In genomic region chr17:5380491-5381135, GRCh38 we compare ENCODE assay signal across 17 cellular contexts. TPM values are rescaled to one million over a fixed set of nuclear protein-coding genes. Genes with fewer than 3 reads are reported as not detected.
DNase-seq lines count a peak whose midpoint lies in the region; ATAC-seq and TF ChIP-seq lines count a peak whose summit lies in the region.
"Had no signal": no experiment of that assay in that cellular context is flagged by ENCODE, and none has a peak within 500 bp of the region (broad histone marks: within the 10 kb centered on the region; RNA-seq: fewer than 3 reads in every experiment).

No MANE protein-coding gene starts in this region.

- H3K36me3 ChIP-seq in cardiac muscle cell, result peaks cover 77% of the 10 kb centered on the region
- H3K36me3 ChIP-seq in right atrium auricular region, result peaks cover 97% of the 10 kb centered on the region
- H3K36me3 ChIP-seq in upper lobe of left lung, result peaks cover 30 to 100% (median 78%) of the 10 kb centered on the region in 4 donors

- TF ChIP-seq EP300 in upper lobe of left lung (IDR thresholded peaks at IDR 0.05), result no peak

- no peaks in the 10 kb centered on the region for H3K27me3 Mint-ChIP-seq in WTC11 (ENCODE audit: low read depth)
- no peaks in the 10 kb centered on the region for H3K27me3 Mint-ChIP-seq in stimulated activated naive B cell treated with anti-CD40 and anti-IgM and Interleukin-4, amounts not matched to agents 10 μg/mL and 1 μg/mL and 100 μg/mL, for 72 hours

- POLR2A ChIA-PET in WTC11 (lab: Charles Lee), result interaction anchor here (0.6 to 1.2 kb wide), 2 partner anchors 10 to 39 kb away, joined by 4 to 5 read pairs; partner anchors contain the start of genes NUP88 and RPAIN

- ATAC-seq in WTC11 (no peak), upper lobe of left lung (ENCODE audit: low FRiP score in 2 of 2) (no peak)
- ATAC-seq in stimulated activated naive B cell treated with anti-CD40 and anti-IgM and Interleukin-4, amounts not matched to agents 10 μg/mL and 1 μg/mL and 100 μg/mL, for 72 hours (replicated peaks), result no peak
- ATAC-seq: GM12878, GM23338, Panc1 had no signal

- no peak for TF ChIP-seq POLR2A in upper lobe of left lung (IDR thresholded peaks at IDR 0.05)

- H3K4me1 ChIP-seq in cardiac muscle cell (ENCODE audit: low read depth) (no peaks in the 10 kb centered on the region), right atrium auricular region (no peaks in the 10 kb centered on the region), upper lobe of left lung (no peaks in the 10 kb centered on the region)

- no peaks in the 10 kb centered on the region for H3K9me3 Mint-ChIP-seq in WTC11
- H3K9me3 Mint-ChIP-seq in stimulated activated naive B cell treated with anti-CD40 and anti-IgM and Interleukin-4, amounts not matched to agents 10 μg/mL and 1 μg/mL and 100 μg/mL, for 72 hours, result no peaks in the 10 kb centered on the region
- H3K9me3 Mint-ChIP-seq: GM23338 had no signal

- CTCF ChIA-PET in WTC11 (lab: Charles Lee), result interaction anchor here (1.3 kb wide), 1 partner anchor 143 kb away, joined by 3 read pairs; no protein-coding TSS in a partner anchor

- no peak overlapping the region for H3K4me3 Mint-ChIP-seq in WTC11
- no peak overlapping the region for H3K4me3 Mint-ChIP-seq in stimulated activated naive B cell treated with anti-CD40 and anti-IgM and Interleukin-4, amounts not matched to agents 10 μg/mL and 1 μg/mL and 100 μg/mL, for 72 hours
- H3K4me3 Mint-ChIP-seq: GM23338 had no signal

- H3K36me3 Mint-ChIP-seq in WTC11, result peaks cover 66% of the 10 kb centered on the region
- H3K36me3 Mint-ChIP-seq in stimulated activated naive B cell treated with anti-CD40 and anti-IgM and Interleukin-4, amounts not matched to agents 10 μg/mL and 1 μg/mL and 100 μg/mL, for 72 hours, result peaks cover 43 to 52% of the 10 kb centered on the region in 2 donors

- H3K4me1 Mint-ChIP-seq in WTC11, result no peaks in the 10 kb centered on the region
- peaks cover 13 to 15% of the 10 kb centered on the region in 2 donors for H3K4me1 Mint-ChIP-seq in stimulated activated naive B cell treated with anti-CD40 and anti-IgM and Interleukin-4, amounts not matched to agents 10 μg/mL and 1 μg/mL and 100 μg/mL, for 72 hours
- H3K4me1 Mint-ChIP-seq: GM23338 had no signal

- H3K4me3 ChIP-seq in cardiac muscle cell (no peak overlapping the region), right atrium auricular region (no peak overlapping the region), fibroblast of the aortic adventitia (ENCODE audit: low read depth, low read length) (no peak overlapping the region), upper lobe of left lung (no peak overlapping the region)
- H3K4me3 ChIP-seq: GM12878, GM23338 had no signal

- peak overlapping the region; percentile 44; the same call in 1 of the 2 replicates for H3K27ac Mint-ChIP-seq in WTC11
- peak overlapping the region; percentile 87 for H3K27ac Mint-ChIP-seq in stimulated activated naive B cell treated with anti-CD40 and anti-IgM and Interleukin-4, amounts not matched to agents 10 μg/mL and 1 μg/mL and 100 μg/mL, for 72 hours
- H3K27ac Mint-ChIP-seq: GM23338 had no signal

- H3K9me3 ChIP-seq in cardiac muscle cell (ENCODE audit: low read depth) (no peaks in the 10 kb centered on the region), right atrium auricular region (no peaks in the 10 kb centered on the region), upper lobe of left lung (no peaks in the 10 kb centered on the region)

- 65 to 80% methylated on average over 5 to 7 of the region's 7 CpGs for WGBS in upper lobe of left lung, 2 donors

- DNase-seq in cardiac muscle cell (ENCODE audit: low read depth in 1 of 2, low spot score in 1 of 2), result peak in 1 of 2 donors; percentile 5
- no peak for DNase-seq in right atrium auricular region (ENCODE audit: low spot score)
- DNase-seq in WTC11 (ENCODE audit: low spot score), result no peak
- peak; percentile 10 for DNase-seq in fibroblast of the aortic adventitia (ENCODE audit: low read depth)
- no peak for DNase-seq in stimulated activated naive B cell treated with anti-CD40 and anti-IgM and Interleukin-4, amounts not matched to agents 10 μg/mL and 1 μg/mL and 100 μg/mL, for 72 hours
- DNase-seq in NCI-H1105 (lab: John Stamatoyannopoulos, UW), result no peak
- no peak for DNase-seq in NCI-H510A (lab: John Stamatoyannopoulos, UW)
- DNase-seq in upper lobe of left lung, result no peak
- DNase-seq: activated CD4-positive, alpha-beta T cell treated with anti-CD3 and anti-CD28 coated beads, Interleukin-2, amount 50 U/mL, for 4 hours; activated gamma-delta T cell treated with Interleukin-2 at 50 U/mL for 16 hours; DMS79 treated with DMSO at 0.1 percent for 48 hours; NCI-H146; T-helper 1 cell had no signal

- TF ChIP-seq CTCF in cardiac muscle cell (IDR thresholded peaks at IDR 0.05; ENCODE audit: low read depth, low read length) (no peak), right atrium auricular region (IDR thresholded peaks at IDR 0.05) (no peak), WTC11 (IDR thresholded peaks at IDR 0.05) (no peak), fibroblast of the aortic adventitia (IDR thresholded peaks at IDR 0.05; ENCODE audit: insufficient read depth, low read length) (no peak), upper lobe of left lung (IDR thresholded peaks at IDR 0.05) (no peak)

- H3K27me3 ChIP-seq in cardiac muscle cell (no peaks in the 10 kb centered on the region), right atrium auricular region (no peaks in the 10 kb centered on the region), upper lobe of left lung (no peaks in the 10 kb centered on the region)

- H3K27ac ChIP-seq in cardiac muscle cell, result peak overlapping the region; percentile 66
- H3K27ac ChIP-seq in right atrium auricular region, result no peak overlapping the region
- H3K27ac ChIP-seq in upper lobe of left lung, result no peak overlapping the region
- H3K27ac ChIP-seq: KMS-11 had no signal

TF ChIP-seq in WTC11, 78 proteins besides CTCF, POLR2A, EP300 and RAD21 (continues in another document):
- TF ChIP-seq RORB (CRISPR knock-in tag; IDR thresholded peaks at IDR 0.05) (no peak), IRF2 (CRISPR knock-in tag; IDR thresholded peaks at IDR 0.05; ENCODE audit: borderline replicate concordance, low read depth) (no peak), CREM (CRISPR knock-in tag; IDR thresholded peaks at IDR 0.05) (no peak), OVOL2 (CRISPR knock-in tag; IDR thresholded peaks at IDR 0.05; ENCODE audit: borderline replicate concordance) (no peak), ZNF219 (CRISPR knock-in tag; IDR thresholded peaks at IDR 0.05; ENCODE audit: borderline replicate concordance) (no peak), KAT7 (CRISPR knock-in tag; IDR thresholded peaks at IDR 0.05; ENCODE audit: borderline replicate concordance) (no peak), FOXP1 (CRISPR knock-in tag; IDR thresholded peaks at IDR 0.05; ENCODE audit: borderline replicate concordance) (no peak)
- TF ChIP-seq, protein P1, sequence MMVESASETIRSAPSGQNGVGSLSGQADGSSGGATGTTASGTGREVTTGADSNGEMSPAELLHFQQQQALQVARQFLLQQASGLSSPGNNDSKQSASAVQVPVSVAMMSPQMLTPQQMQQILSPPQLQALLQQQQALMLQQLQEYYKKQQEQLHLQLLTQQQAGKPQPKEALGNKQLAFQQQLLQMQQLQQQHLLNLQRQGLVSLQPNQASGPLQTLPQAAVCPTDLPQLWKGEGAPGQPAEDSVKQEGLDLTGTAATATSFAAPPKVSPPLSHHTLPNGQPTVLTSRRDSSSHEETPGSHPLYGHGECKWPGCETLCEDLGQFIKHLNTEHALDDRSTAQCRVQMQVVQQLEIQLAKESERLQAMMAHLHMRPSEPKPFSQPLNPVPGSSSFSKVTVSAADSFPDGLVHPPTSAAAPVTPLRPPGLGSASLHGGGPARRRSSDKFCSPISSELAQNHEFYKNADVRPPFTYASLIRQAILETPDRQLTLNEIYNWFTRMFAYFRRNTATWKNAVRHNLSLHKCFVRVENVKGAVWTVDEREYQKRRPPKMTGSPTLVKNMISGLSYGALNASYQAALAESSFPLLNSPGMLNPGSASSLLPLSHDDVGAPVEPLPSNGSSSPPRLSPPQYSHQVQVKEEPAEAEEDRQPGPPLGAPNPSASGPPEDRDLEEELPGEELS (CRISPR knock-in tag; IDR thresholded peaks at IDR 0.05), result no peak

RNA-seq across cellular contexts. Expression of gene NUP88, which starts 38.8 kb away (rescaled TPM):
- total RNA-seq in cardiac muscle cell, result 86.3 and 89.7 TPM in 2 replicates
- 70.5 and 74.4 TPM in 2 replicates for polyA plus RNA-seq in cardiac muscle cell
- 10 to 100 TPM; 21.7 to 48.2 TPM for total RNA-seq in right atrium auricular region
- 63.0 to 87.7 TPM (median 65.4 TPM) in 3 replicates for total RNA-seq in WTC11 (2021)
- total RNA-seq in fibroblast of the aortic adventitia (ENCODE audit: low replicate concordance), result 27.0 and 106 TPM in 2 replicates
- total RNA-seq in upper lobe of left lung, result 10 to 100 TPM; 40.4 to 91.4 (median 49.8) TPM

RNA-seq across cellular contexts. Expression of gene RPAIN, which starts 39.4 kb away (rescaled TPM):
- 117 and 185 TPM in 2 replicates for total RNA-seq in cardiac muscle cell
- 117 and 119 TPM in 2 replicates for polyA plus RNA-seq in cardiac muscle cell
- 10 to 100 TPM; 31.4 to 40.7 TPM for total RNA-seq in right atrium auricular region
- 67.8 to 69.9 TPM (median 68.4 TPM) in 3 replicates for total RNA-seq in WTC11 (2021)
- 31.2 and 41.9 TPM in 2 replicates for total RNA-seq in fibroblast of the aortic adventitia (ENCODE audit: low replicate concordance)
- total RNA-seq in upper lobe of left lung, result 10 to 100 TPM; 32.2 to 78.6 (median 47.1) TPM

RNA-seq across cellular contexts. Expression of gene C1QBP, which starts 58.3 kb away (rescaled TPM):
- total RNA-seq in cardiac muscle cell (156 and 211 TPM in 2 replicates), right atrium auricular region (100 to 1,000 TPM in 1 of 2 donors, 10 to 100 TPM in 1; 82.8 to 126 TPM), WTC11 (2021) (377 to 429 TPM (median 382 TPM) in 3 replicates), fibroblast of the aortic adventitia (ENCODE audit: low replicate concordance) (189 and 204 TPM in 2 replicates), upper lobe of left lung (100 to 1,000 TPM in 1 of 6 donors, 10 to 100 TPM in 5; 22.0 to 115 (median 73.5) TPM)
- polyA plus RNA-seq in cardiac muscle cell, result 241 and 299 TPM in 2 replicates
